Comparison of ENCODE assay signal across 29 cellular contexts in the genomic region with DNA sequence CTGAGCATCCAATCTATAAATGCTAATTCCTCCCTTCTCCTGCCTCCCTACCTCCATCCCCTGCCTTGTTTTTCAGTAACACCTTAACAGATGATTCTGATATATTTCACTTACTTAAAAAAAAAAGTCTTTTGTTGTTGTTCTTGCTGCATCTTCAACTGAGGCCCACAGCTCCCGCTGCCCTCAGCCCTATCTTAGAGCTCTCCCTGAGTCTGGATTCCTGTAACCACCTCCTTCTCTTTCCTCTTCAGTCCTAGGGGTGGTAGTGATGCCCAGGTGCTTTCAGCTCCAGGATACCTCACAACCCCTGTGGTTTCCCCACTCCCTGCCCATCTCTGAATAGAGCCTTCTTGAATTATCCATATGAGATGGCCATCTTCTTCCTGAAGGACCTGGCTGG. TPM values are rescaled to one million over a fixed set of nuclear protein-coding genes. Genes with fewer than 3 reads are reported as not detected.
"Had no signal": no experiment of that assay in that cellular context is flagged by ENCODE, and none has a peak within 500 bp of the region (broad histone marks: within the 10 kb centered on the region; RNA-seq: fewer than 3 reads in every experiment).

No MANE protein-coding gene starts in this region.

- ATAC-seq: activated T-cell treated with anti-CD3 and anti-CD28 coated beads, Interleukin-2, amount 50 U/mL, for 4 hours; activated T-helper 17 cell treated with anti-CD3 and anti-CD28 coated beads, Interleukin-2, amount 50 U/mL, for 72 hours; esophagus mucosa; foreskin keratinocyte; gastroesophageal sphincter had no signal

- H3K4me3 ChIP-seq: ascending aorta, breast epithelium, cardiac muscle cell, colonic mucosa, dorsolateral prefrontal cortex, gastroesophageal sphincter had no signal

- H3K36me3 ChIP-seq: ascending aorta, breast epithelium, cardiac muscle cell, colonic mucosa, gastroesophageal sphincter had no signal

- H3K27ac Mint-ChIP-seq: activated CD4-positive, alpha-beta memory T cell treated with anti-CD3 and anti-CD28 coated beads, Interleukin-2, amount 10 ng/mL, durations not matched to agents 7 days and 5 days; activated CD4-positive, alpha-beta T cell treated with anti-CD3 and anti-CD28 coated beads, Interleukin-2, amount 10 ng/mL, durations not matched to agents 7 days and 5 days; activated naive CD4-positive, alpha-beta T cell treated with anti-CD3 and anti-CD28 coated beads, Interleukin-2, amount 50 U/mL, for 24 hours; activated naive CD8-positive, alpha-beta T cell treated with anti-CD3 and anti-CD28 coated beads, Interleukin-2, amount 10 ng/mL, durations not matched to agents 7 days and 5 days; endodermal cell had no signal

- H3K27me3 ChIP-seq: ascending aorta, breast epithelium, cardiac muscle cell, colonic mucosa had no signal

- H3K4me1 ChIP-seq: breast epithelium, colonic mucosa, foreskin keratinocyte had no signal

- H3K27ac ChIP-seq: ascending aorta, breast epithelium, cardiac muscle cell, colonic mucosa, dorsolateral prefrontal cortex, foreskin keratinocyte, gastroesophageal sphincter had no signal

- H3K9me3 ChIP-seq: ascending aorta, breast epithelium, colonic mucosa, gastroesophageal sphincter had no signal

- H3K9me3 Mint-ChIP-seq: activated CD4-positive, alpha-beta memory T cell treated with anti-CD3 and anti-CD28 coated beads, Interleukin-2, amount 10 ng/mL, durations not matched to agents 7 days and 5 days; activated CD4-positive, alpha-beta T cell treated with anti-CD3 and anti-CD28 coated beads, Interleukin-2, amount 10 ng/mL, durations not matched to agents 7 days and 5 days; activated naive CD4-positive, alpha-beta T cell treated with anti-CD3 and anti-CD28 coated beads, Interleukin-2, amount 50 U/mL, for 24 hours; activated naive CD8-positive, alpha-beta T cell treated with anti-CD3 and anti-CD28 coated beads, Interleukin-2, amount 10 ng/mL, durations not matched to agents 7 days and 5 days; activated T-cell treated with anti-CD3 and anti-CD28 coated beads, Interleukin-2, amount 50 U/mL, for 4 hours; activated T-helper 17 cell treated with anti-CD3 and anti-CD28 coated beads, Interleukin-2, amount 50 U/mL, for 72 hours; brain; endodermal cell had no signal

- H3K36me3 Mint-ChIP-seq: activated naive CD4-positive, alpha-beta T cell treated with anti-CD3 and anti-CD28 coated beads, Interleukin-2, amount 50 U/mL, for 24 hours; activated naive CD8-positive, alpha-beta T cell treated with anti-CD3 and anti-CD28 coated beads, Interleukin-2, amount 10 ng/mL, durations not matched to agents 7 days and 5 days; brain had no signal

- H3K4me3 Mint-ChIP-seq: activated CD4-positive, alpha-beta memory T cell treated with anti-CD3 and anti-CD28 coated beads, Interleukin-2, amount 10 ng/mL, durations not matched to agents 7 days and 5 days; activated CD4-positive, alpha-beta T cell treated with anti-CD3 and anti-CD28 coated beads, Interleukin-2, amount 10 ng/mL, durations not matched to agents 7 days and 5 days; activated naive CD4-positive, alpha-beta T cell treated with anti-CD3 and anti-CD28 coated beads, Interleukin-2, amount 50 U/mL, for 24 hours; activated naive CD8-positive, alpha-beta T cell treated with anti-CD3 and anti-CD28 coated beads, Interleukin-2, amount 10 ng/mL, durations not matched to agents 7 days and 5 days; activated T-cell treated with anti-CD3 and anti-CD28 coated beads, Interleukin-2, amount 50 U/mL, for 4 hours; activated T-helper 17 cell treated with anti-CD3 and anti-CD28 coated beads, Interleukin-2, amount 50 U/mL, for 72 hours; brain; endodermal cell had no signal

- DNase-seq: activated CD4-positive, alpha-beta memory T cell treated with anti-CD3 and anti-CD28 coated beads, Interleukin-2, amount 10 ng/mL, durations not matched to agents 7 days and 5 days; activated CD4-positive, alpha-beta T cell treated with anti-CD3 and anti-CD28 coated beads for 1 hour; activated CD4-positive, alpha-beta T cell treated with anti-CD3 and anti-CD28 coated beads for 4 hours; activated CD4-positive, alpha-beta T cell treated with anti-CD3 and anti-CD28 coated beads, Interleukin-2, amount 10 ng/mL, durations not matched to agents 7 days and 5 days; activated CD4-positive, alpha-beta T cell treated with anti-CD3 and anti-CD28 coated beads, Interleukin-2, amount 50 U/mL, for 4 hours; activated CD8-positive, alpha-beta memory T cell treated with anti-CD3 and anti-CD28 coated beads for 24 hours; activated CD8-positive, alpha-beta memory T cell treated with anti-CD3 and anti-CD28 coated beads, Interleukin-2, amount 50 U/mL, for 4 hours; activated effector memory CD4-positive, alpha-beta T cell treated with Interleukin-2 at 50 U/mL for 16 hours; activated gamma-delta T cell treated with Interleukin-2 at 50 U/mL for 16 hours; activated naive CD4-positive, alpha-beta T cell treated with Interleukin-2 at 50 U/mL for 16 hours; activated naive CD8-positive, alpha-beta T cell treated with anti-CD3 and anti-CD28 coated beads, Interleukin-2, amount 10 ng/mL, durations not matched to agents 7 days and 5 days; activated T-cell treated with anti-CD3 and anti-CD28 coated beads, Interleukin-2, amount 50 U/mL, for 4 hours; central memory CD4-positive, alpha-beta T cell; cerebellar nuclear complex; colonic mucosa; dorsolateral prefrontal cortex; effector memory CD4-positive, alpha-beta T cell; endodermal cell; foreskin keratinocyte; T-helper 2 cell had no signal

RNA-seq across cellular contexts. Expression of gene KCNE3, which starts 3.7 kb away (rescaled TPM):
- total RNA-seq: activated CD4-positive, alpha-beta memory T cell treated with anti-CD3 and anti-CD28 coated beads, Interleukin-2, amount 10 ng/mL, durations not matched to agents 7 days and 5 days; activated CD4-positive, alpha-beta T cell treated with anti-CD3 and anti-CD28 coated beads, Interleukin-2, amount 10 ng/mL, durations not matched to agents 7 days and 5 days; activated T-cell treated with anti-CD3 and anti-CD28 coated beads, Interleukin-2, amount 50 U/mL, for 4 hours; activated T-helper 17 cell treated with anti-CD3 and anti-CD28 coated beads, Interleukin-2, amount 50 U/mL, for 72 hours; ascending aorta; T-helper 1 cell treated with Interleukin-12 subunit alpha and Interleukin-12 subunit beta and Interleukin-4 antibody, amounts not matched to agents 30 ng/mL and 1 ng/mL, for 36 hours had no signal

RNA-seq across cellular contexts. Expression of gene LIPT2, which starts 22.5 kb away (rescaled TPM):
- total RNA-seq: ascending aorta had no signal
